Comparison of ENCODE assay signal across 30 cellular contexts in the genomic region with DNA sequence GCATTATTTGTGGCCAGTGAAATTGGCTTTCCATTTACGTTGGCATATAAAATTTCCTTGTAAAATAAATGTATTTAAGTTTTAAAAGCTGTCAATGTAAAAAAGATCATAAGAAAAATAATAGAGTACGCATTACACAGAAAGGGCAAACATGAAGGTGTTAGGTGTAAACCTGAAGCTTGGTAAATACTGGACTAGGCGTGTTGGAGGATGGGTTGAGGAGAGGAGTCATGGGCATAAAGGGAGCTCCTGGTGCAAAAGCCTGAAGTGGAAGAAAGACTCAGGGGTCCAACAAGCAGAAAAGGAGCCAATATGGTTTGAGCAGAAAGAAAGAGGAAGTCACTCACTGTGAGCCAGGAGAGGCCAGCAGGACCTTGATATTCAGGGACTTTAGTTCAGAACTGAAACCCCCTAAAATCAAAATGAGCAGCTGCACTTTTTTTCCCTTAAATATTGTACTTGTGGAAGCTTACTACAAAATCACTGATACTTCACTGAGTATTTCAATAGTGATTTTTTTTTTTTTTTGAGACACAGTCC. TPM values are rescaled to one million over a fixed set of nuclear protein-coding genes. Genes with fewer than 3 reads are reported as not detected.
DNase-seq lines count a peak whose midpoint lies in the region; ATAC-seq, FAIRE-seq and TF ChIP-seq lines count a peak whose summit lies in the region.
"Had no signal": no experiment of that assay in that cellular context is flagged by ENCODE, and none has a peak within 500 bp of the region (broad histone marks: within the 10 kb centered on the region; RNA-seq: fewer than 3 reads in every experiment).

No MANE protein-coding gene starts in this region.

- TF ChIP-seq CTCF in A549 (IDR thresholded peaks at IDR 0.05) (no peak), LNCaP clone FGC (IDR thresholded peaks at IDR 0.05; ENCODE audit: control insufficient read depth, extremely low read depth, insufficient read depth) (no peak), RWPE2 (IDR thresholded peaks at IDR 0.05; ENCODE audit: poor library complexity, severe bottlenecking) (no peak), hepatocyte (IDR thresholded peaks at IDR 0.05; ENCODE audit: poor library complexity) (no peak), GM13976 (IDR thresholded peaks at IDR 0.05; ENCODE audit: borderline replicate concordance, control extremely low read depth, extremely low read depth, insufficient read depth, missing control alignments) (no peak)

- H3K27me3 Mint-ChIP-seq in T-helper 2 cell treated with Interferon-gamma antibody and Interleukin-4, amounts not matched to agents 5 μg/mL and 100 μg/mL, for 36 hours (ENCODE audit: low read depth): peaks cover 29% of the 10 kb centered on the region

- in situ Hi-C loops in GM13976 (cut with MboI; ENCODE audit: low sequenced_read_pairs, unreplicated experiment): no loop called here

- no peak overlapping the region for H3K4me3 Mint-ChIP-seq in T-helper 2 cell treated with Interferon-gamma antibody and Interleukin-4, amounts not matched to agents 5 μg/mL and 100 μg/mL, for 36 hours
- H3K4me3 Mint-ChIP-seq: activated CD4-positive, alpha-beta memory T cell treated with anti-CD3 and anti-CD28 coated beads, Interleukin-2, amount 10 ng/mL, durations not matched to agents 7 days and 5 days; endodermal cell; memory B cell; naive thymus-derived CD8-positive, alpha-beta T cell; stimulated activated naive CD8-positive, alpha-beta T cell treated with anti-CD3 and anti-CD28 coated beads, Interleukin-15, amount 100 ng/mL, for 72 hours had no signal

- peaks cover 9% of the 10 kb centered on the region; the same call in 1 of the 3 replicates for H3K4me1 ChIP-seq in A549
- H3K4me1 ChIP-seq in RWPE2 (ENCODE audit: insufficient read depth, poor library complexity, severe bottlenecking): peaks cover 31% of the 10 kb centered on the region
- H3K4me1 ChIP-seq in hepatocyte (ENCODE audit: insufficient read depth): no peaks in the 10 kb centered on the region
- H3K4me1 ChIP-seq: BE2C, colonic mucosa, HAP-1, Peyer's patch, tibial nerve had no signal

- no peak overlapping the region for H2AFZ ChIP-seq in hepatocyte

- ATAC-seq in A549 (no peak; a peak in 1 of 6 replicates), RWPE2 (ENCODE audit: low read depth) (no peak), HG03025 (IDR thresholded peaks at IDR 0.05; ENCODE audit: low FRiP score, unreplicated experiment) (no peak)
- ATAC-seq: naive thymus-derived CD8-positive, alpha-beta T cell; stimulated activated naive CD8-positive, alpha-beta T cell treated with anti-CD3 and anti-CD28 coated beads, Interleukin-15, amount 100 ng/mL, for 72 hours had no signal

- no peaks in the 10 kb centered on the region for H3K9me2 ChIP-seq in hepatocyte (replicated peaks; ENCODE audit: insufficient read depth)

- H3K4me2 ChIP-seq in A549 (peak overlapping the region; percentile 32; the same call in 2 of the 3 replicates), hepatocyte (peak overlapping the region; percentile 34)

- H3K27ac Mint-ChIP-seq in T-helper 2 cell treated with Interferon-gamma antibody and Interleukin-4, amounts not matched to agents 5 μg/mL and 100 μg/mL, for 36 hours: no peak overlapping the region
- H3K27ac Mint-ChIP-seq: activated CD4-positive, alpha-beta memory T cell treated with anti-CD3 and anti-CD28 coated beads, Interleukin-2, amount 10 ng/mL, durations not matched to agents 7 days and 5 days; endodermal cell; memory B cell; naive thymus-derived CD8-positive, alpha-beta T cell; stimulated activated naive CD8-positive, alpha-beta T cell treated with anti-CD3 and anti-CD28 coated beads, Interleukin-15, amount 100 ng/mL, for 72 hours had no signal

- H3K36me3 ChIP-seq in RWPE2 (ENCODE audit: low read depth) (no peaks in the 10 kb centered on the region), hepatocyte (replicated peaks; ENCODE audit: insufficient read depth, low read depth) (no peaks in the 10 kb centered on the region)
- H3K36me3 ChIP-seq: BE2C, brain microvascular endothelial cell, colonic mucosa, HAP-1, Peyer's patch, tibial nerve had no signal

- H3K27me3 ChIP-seq in RWPE2 (ENCODE audit: insufficient read depth, poor library complexity, severe bottlenecking): no peaks in the 10 kb centered on the region
- H3K27me3 ChIP-seq in hepatocyte: no peaks in the 10 kb centered on the region
- H3K27me3 ChIP-seq: BE2C, brain microvascular endothelial cell, colonic mucosa, Peyer's patch, tibial nerve had no signal

- no peak overlapping the region for H3K4me3 ChIP-seq in A549
- H3K4me3 ChIP-seq in LNCaP clone FGC (ENCODE audit: low read depth, low read length): no peak overlapping the region
- H3K4me3 ChIP-seq in RWPE2 (ENCODE audit: severe bottlenecking): no peak overlapping the region
- no peak overlapping the region for H3K4me3 ChIP-seq in hepatocyte
- H3K4me3 ChIP-seq: colonic mucosa, HAP-1, Peyer's patch, tibial nerve had no signal

- CTCF ChIA-PET in A549 (lab: Yijun Ruan, JAX): interaction anchor here (1.3 to 1.6 kb wide), 2 partner anchors 22 to 73 kb away, joined by 3 to 5 read pairs; no protein-coding TSS in a partner anchor

- WGBS in A549 (ENCODE audit: missing lambda C conversion rate): 62% methylated on average over 3 of the region's 3 CpGs
- 77% methylated on average over 3 of the region's 3 CpGs for WGBS in hepatocyte (ENCODE audit: low lambda C conversion rate, missing lambda C conversion rate)

- FAIRE-seq in A549 (lab: Jason Lieb, UNC): no peak

- H3K4me1 Mint-ChIP-seq in T-helper 2 cell treated with Interferon-gamma antibody and Interleukin-4, amounts not matched to agents 5 μg/mL and 100 μg/mL, for 36 hours (ENCODE audit: low read depth): no peaks in the 10 kb centered on the region
- H3K4me1 Mint-ChIP-seq: activated CD4-positive, alpha-beta memory T cell treated with anti-CD3 and anti-CD28 coated beads, Interleukin-2, amount 10 ng/mL, durations not matched to agents 7 days and 5 days; memory B cell; naive thymus-derived CD8-positive, alpha-beta T cell; stimulated activated naive CD8-positive, alpha-beta T cell treated with anti-CD3 and anti-CD28 coated beads, Interleukin-15, amount 100 ng/mL, for 72 hours had no signal

- TF ChIP-seq RAD21 in A549 (conservative IDR thresholded peaks at IDR 0.05 in 1 of 2, IDR thresholded peaks at IDR 0.05 in 1 of 2): no peak

- H4K20me1 ChIP-seq in hepatocyte (ENCODE audit: insufficient read depth, poor library complexity, severe bottlenecking): no peaks in the 10 kb centered on the region

- POLR2A ChIA-PET in A549 (lab: Yijun Ruan, JAX): no interaction called here

- DNase-seq in A549 (ENCODE audit: low read depth in 1 of 2, low spot score in 1 of 2) (no peak), LNCaP clone FGC (ENCODE audit: low read depth) (peak; percentile 38), RWPE2 (ENCODE audit: low spot score) (no peak), hepatocyte (ENCODE audit: low spot score) (no peak), GM13976 (ENCODE audit: low spot score) (no peak), NCI-H1417 (lab: John Stamatoyannopoulos, UW) (no peak)
- no peak for DNase-seq in T-helper 2 cell treated with Interferon-gamma antibody and Interleukin-4, amounts not matched to agents 5 μg/mL and 100 μg/mL, for 36 hours (ENCODE audit: low spot score)
- DNase-seq: activated CD4-positive, alpha-beta memory T cell treated with anti-CD3 and anti-CD28 coated beads, Interleukin-2, amount 10 ng/mL, durations not matched to agents 7 days and 5 days; activated gamma-delta T cell; BE2C; colonic mucosa; COR-L47; DND-41; endodermal cell; KG1; naive thymus-derived CD8-positive, alpha-beta T cell; NCI-H1092 treated with DMSO at 0.1 percent for 48 hours; NCI-H2029; NCI-H82; Peyer's patch; retina; stimulated activated naive CD8-positive, alpha-beta T cell treated with anti-CD3 and anti-CD28 coated beads, Interleukin-15, amount 100 ng/mL, for 72 hours had no signal

- H3K9me3 ChIP-seq in A549 (no peaks in the 10 kb centered on the region), RWPE2 (ENCODE audit: severe bottlenecking) (no peaks in the 10 kb centered on the region), hepatocyte (ENCODE audit: low read depth) (no peaks in the 10 kb centered on the region)
- H3K9me3 ChIP-seq: BE2C, colonic mucosa, HAP-1, Peyer's patch had no signal

- no peaks in the 10 kb centered on the region for H3K36me3 Mint-ChIP-seq in T-helper 2 cell treated with Interferon-gamma antibody and Interleukin-4, amounts not matched to agents 5 μg/mL and 100 μg/mL, for 36 hours (ENCODE audit: low read depth)
- H3K36me3 Mint-ChIP-seq: memory B cell had no signal

- H3K9me3 Mint-ChIP-seq in T-helper 2 cell treated with Interferon-gamma antibody and Interleukin-4, amounts not matched to agents 5 μg/mL and 100 μg/mL, for 36 hours: no peaks in the 10 kb centered on the region
- H3K9me3 Mint-ChIP-seq: activated CD4-positive, alpha-beta memory T cell treated with anti-CD3 and anti-CD28 coated beads, Interleukin-2, amount 10 ng/mL, durations not matched to agents 7 days and 5 days had no signal

- no peak for TF ChIP-seq EP300 in A549 (IDR thresholded peaks at IDR 0.05)

- no peaks in the 10 kb centered on the region for H3K79me2 ChIP-seq in hepatocyte

- no peak overlapping the region for H3K27ac ChIP-seq in A549
- H3K27ac ChIP-seq in RWPE2 (ENCODE audit: poor library complexity, severe bottlenecking): peak overlapping the region; percentile 100
- peak overlapping the region; percentile 68 for H3K27ac ChIP-seq in hepatocyte
- H3K27ac ChIP-seq: colonic mucosa, Peyer's patch, tibial nerve had no signal

- TF ChIP-seq POLR2A in A549 (IDR thresholded peaks at IDR 0.05; ENCODE audit: low read length): no peak

TF ChIP-seq in A549, 52 proteins besides CTCF, POLR2A, EP300 and RAD21:
- TF ChIP-seq FOSL2 (IDR thresholded peaks at IDR 0.05): no peak
- no peak for TF ChIP-seq FOSL2 (CRISPR knock-in tag; IDR thresholded peaks at IDR 0.05)

RNA-seq across cellular contexts. Expression of a gene that starts 24.4 kb away (rescaled TPM):
- polyA plus RNA-seq in A549 (2011; rRNA removed) (not detected in 2 replicates), A549 (2017; fragmentation: RNase III; extraction: RNeasy Plus Mini Kit Qiagen cat#74134 plus additional on column Dnase treatment) (not detected in 3 replicates), hepatocyte (1.8 and 2.4 TPM in 2 replicates)
- 0.03 TPM in 1 of 2 replicates, not detected in the other for polyA plus RNA-seq in A549 (2012; cell fraction: cytosol; rRNA removed)
- polyA plus RNA-seq in A549 (2012; cell fraction: nucleus; rRNA removed): 0.04 TPM in 1 of 2 replicates, not detected in the other
- not detected in 2 replicates for polyA minus RNA-seq in A549 (2011; rRNA and poly(A)+ RNA removed)
- total RNA-seq in hepatocyte: 1.0 and 1.9 TPM in 2 replicates
- total RNA-seq: activated CD4-positive, alpha-beta memory T cell treated with anti-CD3 and anti-CD28 coated beads, Interleukin-2, amount 10 ng/mL, durations not matched to agents 7 days and 5 days; naive thymus-derived CD8-positive, alpha-beta T cell; osteoblast had no signal
- polyA plus RNA-seq: fibroblast of lung; naive thymus-derived CD8-positive, alpha-beta T cell had no signal

RNA-seq across cellular contexts. Expression of a gene that starts 30.6 kb away (rescaled TPM):
- polyA plus RNA-seq in A549 (2011; rRNA removed) (not detected in 2 replicates), A549 (2017; fragmentation: RNase III; extraction: RNeasy Plus Mini Kit Qiagen cat#74134 plus additional on column Dnase treatment) (not detected in 3 replicates), hepatocyte (1.9 and 3.1 TPM in 2 replicates)
- polyA plus RNA-seq in A549 (2012; cell fraction: cytosol; rRNA removed): not detected in 2 replicates
- not detected in 2 replicates for polyA plus RNA-seq in A549 (2012; cell fraction: nucleus; rRNA removed)
- polyA minus RNA-seq in A549 (2011; rRNA and poly(A)+ RNA removed): not detected in 2 replicates
- total RNA-seq in hepatocyte: 0.52 TPM in 1 of 2 replicates, not detected in the other
- total RNA-seq: activated CD4-positive, alpha-beta memory T cell treated with anti-CD3 and anti-CD28 coated beads, Interleukin-2, amount 10 ng/mL, durations not matched to agents 7 days and 5 days; colonic mucosa; glomerular endothelial cell; naive thymus-derived CD8-positive, alpha-beta T cell; osteoblast; Peyer's patch had no signal
- polyA plus RNA-seq: fibroblast of lung; naive thymus-derived CD8-positive, alpha-beta T cell had no signal

Comparison
In these comparisons a context has a peak if more than half of its experiments do, and no peak if none do; other contexts are left out.
1. H3K27ac ChIP-seq: peak in RWPE2 (single experiment) and hepatocyte (single experiment); none in A549 (0 of 2).